11 cellular contexts compared by ENCODE assay signal in the genomic region with DNA sequence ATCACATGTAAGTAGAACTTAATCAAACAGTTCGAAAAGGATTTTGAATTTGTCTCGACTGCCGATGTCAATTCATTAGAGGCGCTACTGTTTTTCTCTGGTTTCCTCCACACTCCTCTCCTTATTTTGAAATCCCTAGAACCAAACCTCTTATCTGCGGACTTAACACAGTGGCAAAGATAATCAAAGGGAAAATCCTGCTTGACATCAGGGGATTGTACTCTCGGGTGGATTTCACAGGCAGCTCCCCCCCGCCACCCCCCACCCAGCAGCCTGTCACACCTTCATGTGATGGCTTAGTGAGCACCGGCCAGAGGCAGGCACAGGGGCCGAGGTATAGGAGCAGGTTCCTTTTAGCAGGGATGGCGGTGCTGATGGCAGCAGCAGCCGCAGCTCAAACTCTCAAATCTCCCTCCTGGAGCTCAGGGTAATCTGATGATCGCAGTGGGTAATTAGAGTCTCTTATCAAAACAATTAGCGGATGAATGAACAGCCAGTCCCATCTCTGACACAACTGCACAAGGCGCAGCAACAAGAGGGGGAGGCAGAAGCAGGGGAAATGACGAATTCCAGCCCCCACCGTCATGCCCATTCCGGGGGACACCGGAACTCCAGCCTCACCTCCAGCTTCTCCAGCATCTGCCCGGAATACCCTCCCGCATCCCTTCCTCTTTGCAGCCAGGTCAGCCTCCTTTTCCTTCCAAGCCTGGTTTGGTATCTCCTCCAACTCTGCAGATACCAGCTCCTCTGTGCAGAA.
A peak's percentile ranks its signal among the peaks of the same experiment; 100 is the strongest.
DNase-seq lines count a peak whose midpoint lies in the region; ATAC-seq and TF ChIP-seq lines count a peak whose summit lies in the region.
"Had no signal": no experiment of that assay in that cellular context is flagged by ENCODE, and none has a peak within 500 bp of the region (broad histone marks: within the 10 kb centered on the region; RNA-seq: fewer than 3 reads in every experiment).

No MANE protein-coding gene starts in this region.

- peaks cover 3% of the 10 kb centered on the region for H3K79me2 ChIP-seq in parathyroid adenoma

- H3K4me1 ChIP-seq in esophagus (ENCODE audit: control insufficient read depth in 2 of 2, insufficient read depth in 2 of 2, low read length in 1 of 2): peaks cover 28 to 48% of the 10 kb centered on the region in 2 donors
- H3K4me1 ChIP-seq in parathyroid adenoma: peaks cover 18% of the 10 kb centered on the region

- H3K4me2 ChIP-seq in parathyroid adenoma (ENCODE audit: low read length): no peak overlapping the region

- WGBS in esophagus, 2 donors: 79 to 81% methylated on average over 20 of the region's 20 CpGs

- no peaks in the 10 kb centered on the region for H3K27me3 ChIP-seq in esophagus (ENCODE audit: control insufficient read depth in 1 of 2, insufficient read depth in 2 of 2, low read length in 2 of 2)
- no peaks in the 10 kb centered on the region for H3K27me3 ChIP-seq in parathyroid adenoma (ENCODE audit: control insufficient read depth, insufficient read depth, low read length)

- DNase-seq in D341Med (ENCODE audit: low spot score) (peak; percentile 79), NCI-H524 (lab: John Stamatoyannopoulos, UW) (peak; percentile 86 to 92), NOMO-1 treated with DMSO at 0.1 percent for 48 hours (lab: John Stamatoyannopoulos, UW; ENCODE audit: unreplicated experiment) (no peak)
- no peak for DNase-seq in stimulated activated CD4-positive, alpha-beta T cell treated with anti-CD3 and anti-CD28 coated beads, Interleukin-4, amount 100 ng/mL, for 1 hour
- DNase-seq: activated naive CD4-positive, alpha-beta T cell treated with anti-CD3 and anti-CD28 coated beads, Interleukin-2, amount 10 ng/mL, durations not matched to agents 7 days and 5 days; stimulated activated CD4-positive, alpha-beta T cell treated with anti-CD3 and anti-CD28 coated beads, Interleukin-1b, Interleukin-23, amount 100 ng/mL, for 48 hours had no signal

- H2AFZ ChIP-seq in parathyroid adenoma: no peak overlapping the region

- no peak overlapping the region for H3K9ac ChIP-seq in parathyroid adenoma

- ATAC-seq in GM21360 (IDR thresholded peaks at IDR 0.05; ENCODE audit: unreplicated experiment): no peak
- ATAC-seq in HG03280 (IDR thresholded peaks at IDR 0.05; ENCODE audit: unreplicated experiment): no peak

- H3K36me3 ChIP-seq in esophagus (ENCODE audit: control insufficient read depth in 2 of 2, insufficient read depth in 2 of 2, low read length in 1 of 2): no peaks in the 10 kb centered on the region
- no peaks in the 10 kb centered on the region for H3K36me3 ChIP-seq in parathyroid adenoma (ENCODE audit: control insufficient read depth, insufficient read depth, low read length)

- H3K4me3 ChIP-seq in esophagus (ENCODE audit: low read depth in 1 of 2, low read length in 2 of 2): no peak overlapping the region
- no peak overlapping the region for H3K4me3 ChIP-seq in parathyroid adenoma (ENCODE audit: low read depth, low read length)

- TF ChIP-seq CTCF in parathyroid adenoma (IDR thresholded peaks at IDR 0.05): no peak

- H3K27ac ChIP-seq in esophagus (ENCODE audit: low read depth in 2 of 2, low read length in 1 of 2): peak overlapping the region; percentile 76 to 84
- peak overlapping the region; percentile 49 for H3K27ac ChIP-seq in parathyroid adenoma
- H3K27ac ChIP-seq: epithelial cell of prostate had no signal

- H3K9me3 ChIP-seq in esophagus (ENCODE audit: control insufficient read depth in 2 of 2, insufficient read depth in 1 of 2, low read depth in 1 of 2, low read length in 1 of 2) (no peaks in the 10 kb centered on the region), parathyroid adenoma (ENCODE audit: control insufficient read depth, low read length) (no peaks in the 10 kb centered on the region)

Comparison
In these comparisons a context has a peak if more than half of its experiments do, and no peak if none do; other contexts are left out.
1. DNase-seq: peak in D341Med (single experiment) and NCI-H524 (2 of 2); none in NOMO-1 treated with DMSO at 0.1 percent for 48 hours (single experiment) and stimulated activated CD4-positive, alpha-beta T cell treated with anti-CD3 and anti-CD28 coated beads, Interleukin-4, amount 100 ng/mL, for 1 hour (single experiment).